1 cellular context compared by ENCODE assay signal in genomic region chr9:106829666-106830408, GRCh38.
TF ChIP-seq lines count a peak whose summit lies in the region.

No MANE protein-coding gene starts in this region.

TF ChIP-seq in GM23338, 12 proteins besides CTCF, POLR2A, EP300 and RAD21 (continued from another document):
- TF ChIP-seq ZNF331 (CRISPR knock-in tag; IDR thresholded peaks at IDR 0.05; ENCODE audit: low read depth) (no peak), CREB1 (CRISPR knock-in tag; IDR thresholded peaks at IDR 0.05; ENCODE audit: low read depth) (no peak), NANOG (IDR thresholded peaks at IDR 0.05; ENCODE audit: borderline replicate concordance) (no peak), JUNB (IDR thresholded peaks at IDR 0.05; ENCODE audit: unreplicated experiment) (no peak), REST (IDR thresholded peaks at IDR 0.05; ENCODE audit: unreplicated experiment) (no peak), ETS1 (IDR thresholded peaks at IDR 0.05) (no peak), ZNF114 (CRISPR knock-in tag; IDR thresholded peaks at IDR 0.05) (no peak), STAT1 (IDR thresholded peaks at IDR 0.05; ENCODE audit: unreplicated experiment) (no peak)
